In genomic region chr3:37967252-37967881, GRCh38 we compare ENCODE assay signal across 8 cellular contexts. TPM values are rescaled to one million over a fixed set of nuclear protein-coding genes. Genes with fewer than 3 reads are reported as not detected.
DNase-seq lines count a peak whose midpoint lies in the region; ATAC-seq and TF ChIP-seq lines count a peak whose summit lies in the region.

No MANE protein-coding gene starts in this region.

- peak; percentile 65 for ATAC-seq in GM21737 (IDR thresholded peaks at IDR 0.05; ENCODE audit: unreplicated experiment)
- ATAC-seq in effector memory CD8-positive, alpha-beta T cell (replicated peaks): peak; percentile 64

- CTCF ChIA-PET in activated CD4-positive, alpha-beta memory T cell treated with anti-CD3 and anti-CD28 coated beads for 36 hours (lab: Charles Lee): interaction anchor here (0.6 to 5.9 kb wide), 22 partner anchors 8 to 553 kb away, joined by 3 to 48 read pairs (median 4); partner anchors contain the start of genes DLEC1 and MYD88

- H3K4me1 Mint-ChIP-seq in activated CD4-positive, alpha-beta memory T cell treated with anti-CD3 and anti-CD28 coated beads for 36 hours (ENCODE audit: low read depth): no peaks in the 10 kb centered on the region
- H3K4me1 Mint-ChIP-seq in effector memory CD8-positive, alpha-beta T cell (ENCODE audit: low read depth in 2 of 2): no peaks in the 10 kb centered on the region
- H3K4me1 Mint-ChIP-seq in mesothelial cell of epicardium: peaks cover 7% of the 10 kb centered on the region

- no peaks in the 10 kb centered on the region; the same call in none of the 2 replicates for H3K27me3 ChIP-seq in GM06990 (replicated peaks; ENCODE audit: control insufficient read depth, insufficient read depth, low read length)

- no peak overlapping the region for H3K27ac Mint-ChIP-seq in activated CD4-positive, alpha-beta memory T cell treated with anti-CD3 and anti-CD28 coated beads for 36 hours
- H3K27ac Mint-ChIP-seq in effector memory CD8-positive, alpha-beta T cell: no peak overlapping the region
- no peak overlapping the region for H3K27ac Mint-ChIP-seq in mesothelial cell of epicardium

- H3K4me3 Mint-ChIP-seq in activated CD4-positive, alpha-beta memory T cell treated with anti-CD3 and anti-CD28 coated beads for 36 hours: no peak overlapping the region
- no peak overlapping the region for H3K4me3 Mint-ChIP-seq in effector memory CD8-positive, alpha-beta T cell
- H3K4me3 Mint-ChIP-seq in mesothelial cell of epicardium: no peak overlapping the region

- intact Hi-C loops in activated CD4-positive, alpha-beta memory T cell treated with anti-CD3 and anti-CD28 coated beads for 36 hours (cut with micrococcal nuclease): loop anchor here (1.0 kb wide), 1 partner anchor 112 kb away; no protein-coding TSS in a partner anchor

- no peaks in the 10 kb centered on the region for H3K36me3 ChIP-seq in GM06990 (ENCODE audit: control insufficient read depth, insufficient read depth, low read length)

- POLR2A ChIA-PET in activated CD4-positive, alpha-beta memory T cell treated with anti-CD3 and anti-CD28 coated beads for 36 hours (lab: Charles Lee): interaction anchor here (0.9 kb wide), 1 partner anchor 113 kb away, joined by 3 read pairs; no protein-coding TSS in a partner anchor

- no peak overlapping the region for H3K4me3 ChIP-seq in GM06990 (replicated peaks; ENCODE audit: low read depth, low read length)

- no peaks in the 10 kb centered on the region for H3K27me3 Mint-ChIP-seq in activated CD4-positive, alpha-beta memory T cell treated with anti-CD3 and anti-CD28 coated beads for 36 hours
- peaks cover 6 to 10% of the 10 kb centered on the region in 2 donors for H3K27me3 Mint-ChIP-seq in effector memory CD8-positive, alpha-beta T cell
- no peaks in the 10 kb centered on the region for H3K27me3 Mint-ChIP-seq in mesothelial cell of epicardium (ENCODE audit: low read depth)

- peak; percentile 87 for TF ChIP-seq CTCF in GM06990 (IDR thresholded peaks at IDR 0.05; ENCODE audit: insufficient read depth, low read length, poor library complexity, severe bottlenecking)
- TF ChIP-seq CTCF in mesothelial cell of epicardium (IDR thresholded peaks at IDR 0.05; ENCODE audit: unreplicated experiment): peak; percentile 70

- DNase-seq in GM06990 (ENCODE audit: extremely low read depth, insufficient read length): no peak
- peak; percentile 15 for DNase-seq in NCI-H1092 treated with DMSO at 0.1 percent for 48 hours (lab: John Stamatoyannopoulos, UW)
- DNase-seq in activated CD4-positive, alpha-beta memory T cell treated with anti-CD3 and anti-CD28 coated beads for 36 hours: peak; percentile 75
- DNase-seq in effector memory CD8-positive, alpha-beta T cell: peak; percentile 36 to 44 (median 42)
- DNase-seq in mesothelial cell of epicardium (ENCODE audit: low spot score in 2 of 2, unreplicated experiment in 2 of 2): peak in 1 of 2 experiments; percentile 79
- DNase-seq in stimulated activated CD8-positive, alpha-beta memory T cell treated with anti-CD3 and anti-CD28 coated beads, Interleukin-7, amount 100 ng/mL, for 48 hours (ENCODE audit: extremely low read depth in 1 of 2, low read depth in 1 of 2): peak; percentile 15 to 36
- DNase-seq in ureter (ENCODE audit: low spot score): no peak

- no peaks in the 10 kb centered on the region for H3K36me3 Mint-ChIP-seq in activated CD4-positive, alpha-beta memory T cell treated with anti-CD3 and anti-CD28 coated beads for 36 hours
- H3K36me3 Mint-ChIP-seq in effector memory CD8-positive, alpha-beta T cell (ENCODE audit: insufficient read depth): no peaks in the 10 kb centered on the region
- H3K36me3 Mint-ChIP-seq in mesothelial cell of epicardium: peaks cover 8% of the 10 kb centered on the region

- no peaks in the 10 kb centered on the region for H3K9me3 Mint-ChIP-seq in activated CD4-positive, alpha-beta memory T cell treated with anti-CD3 and anti-CD28 coated beads for 36 hours
- H3K9me3 Mint-ChIP-seq in effector memory CD8-positive, alpha-beta T cell: no peaks in the 10 kb centered on the region
- H3K9me3 Mint-ChIP-seq in mesothelial cell of epicardium: no peaks in the 10 kb centered on the region

RNA-seq across cellular contexts. Expression of gene VILL, which starts 23.2 kb away (rescaled TPM):
- total RNA-seq in activated CD4-positive, alpha-beta memory T cell treated with anti-CD3 and anti-CD28 coated beads for 36 hours: 10 to 100 TPM in 1 of 2 experiments, 1 to 10 TPM in 1; 9.9 to 11.3 TPM
- total RNA-seq in mesothelial cell of epicardium: 15.3 to 16.7 TPM (median 16.4 TPM) in 3 replicates
- total RNA-seq in ureter: 46.4 TPM

Comparison
In these comparisons a context has a peak if more than half of its experiments do, and no peak if none do; other contexts are left out.
1. DNase-seq: peak in NCI-H1092 treated with DMSO at 0.1 percent for 48 hours (single experiment), activated CD4-positive, alpha-beta memory T cell treated with anti-CD3 and anti-CD28 coated beads for 36 hours (single experiment), effector memory CD8-positive, alpha-beta T cell (3 of 3) and stimulated activated CD8-positive, alpha-beta memory T cell treated with anti-CD3 and anti-CD28 coated beads, Interleukin-7, amount 100 ng/mL, for 48 hours (2 of 2); none in GM06990 (single experiment) and ureter (single experiment).